Comparison of ENCODE assay signal across 8 cellular contexts in the genomic region with DNA sequence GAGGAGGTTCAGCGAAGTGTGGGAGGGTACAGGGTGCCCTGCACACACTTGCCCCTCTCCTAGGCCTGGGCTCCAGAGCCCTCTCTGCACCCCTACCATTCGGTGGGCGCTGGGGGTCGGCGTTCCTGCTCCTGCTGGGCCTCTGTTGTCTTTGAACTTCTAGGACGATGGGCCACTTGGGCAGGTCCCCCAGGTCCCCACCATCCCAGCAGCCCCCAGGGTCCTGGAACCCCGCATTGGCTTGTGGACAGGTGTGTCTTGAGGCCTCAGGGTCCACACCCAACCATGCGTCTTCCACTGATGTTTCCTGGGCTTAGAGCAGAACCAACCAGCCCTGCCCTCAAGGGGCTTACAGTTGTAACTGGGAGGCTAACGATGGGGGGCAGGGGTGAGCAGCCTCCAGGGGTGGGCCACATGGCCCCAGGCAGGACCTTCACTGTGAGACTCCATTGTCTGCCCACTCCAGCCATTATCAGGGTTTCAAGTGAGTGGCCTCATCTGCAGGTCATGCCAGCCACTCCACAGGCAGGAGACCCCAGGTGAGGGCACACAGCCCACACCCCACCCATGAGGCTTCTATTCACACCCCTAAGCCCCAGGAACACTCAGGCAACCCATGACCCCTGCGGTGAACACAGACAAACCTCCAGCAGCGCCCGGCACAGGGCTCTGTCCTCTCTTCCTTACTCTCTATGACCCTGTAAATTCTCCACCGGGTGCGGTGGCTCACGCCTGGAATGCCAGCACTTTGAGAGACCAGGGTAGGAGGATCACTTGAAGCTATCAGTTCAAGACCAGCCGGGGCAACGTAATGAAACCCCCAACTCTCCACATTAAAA. TPM values are rescaled to one million over a fixed set of nuclear protein-coding genes. Genes with fewer than 3 reads are reported as not detected.
DNase-seq lines count a peak whose midpoint lies in the region; ATAC-seq and TF ChIP-seq lines count a peak whose summit lies in the region.

No MANE protein-coding gene starts in this region.

- no peaks in the 10 kb centered on the region for H3K27me3 ChIP-seq in adrenal gland
- no peaks in the 10 kb centered on the region for H3K27me3 ChIP-seq in right lobe of liver
- no peaks in the 10 kb centered on the region for H3K27me3 ChIP-seq in thyroid gland

- H3K4me1 ChIP-seq in adrenal gland (replicated peaks in 1 of 2) (peaks cover 21 to 24% of the 10 kb centered on the region in 2 donors), right lobe of liver (peaks cover 0 to 43% (median 11%) of the 10 kb centered on the region in 4 donors), thyroid gland (peaks cover 17 to 27% of the 10 kb centered on the region in 2 donors)

- H3K36me3 ChIP-seq in adrenal gland (replicated peaks in 1 of 2) (no peaks in the 10 kb centered on the region), right lobe of liver (no peaks in the 10 kb centered on the region), thyroid gland (no peaks in the 10 kb centered on the region)

- 85 to 90% (median 85%) methylated on average over 13 to 17 of the region's 17 CpGs for WGBS in adrenal gland, 4 donors
- WGBS in right lobe of liver (ENCODE audit: insufficient coverage, low coverage, low lambda C conversion rate, missing lambda C conversion rate) = 75% methylated on average over 3 of the region's 17 CpGs
- 80% methylated on average over 8 of the region's 17 CpGs for WGBS in thyroid gland, 2 donors

- no peak for ATAC-seq in right lobe of liver

- H3K4me3 ChIP-seq in adrenal gland (peak overlapping the region in 1 of 4 donors; percentile 86), right lobe of liver (peak overlapping the region; percentile 83 to 88 (median 86)), thyroid gland (replicated peaks in 1 of 3) (no peak overlapping the region)

- TF ChIP-seq CTCF in adrenal gland (IDR thresholded peaks at IDR 0.05) (no peak), right lobe of liver (IDR thresholded peaks at IDR 0.05) (no peak), thyroid gland (IDR thresholded peaks at IDR 0.05) (no peak)

- peak overlapping the region; percentile 81 to 92 (median 87) for H3K27ac ChIP-seq in adrenal gland
- peak overlapping the region; percentile 75 to 89 (median 88) for H3K27ac ChIP-seq in right lobe of liver
- H3K27ac ChIP-seq in thyroid gland = peak overlapping the region; percentile 42 to 83 (median 73)

- H3K9me3 ChIP-seq in adrenal gland (replicated peaks in 1 of 3) (no peaks in the 10 kb centered on the region), right lobe of liver (no peaks in the 10 kb centered on the region), thyroid gland (no peaks in the 10 kb centered on the region)

- TF ChIP-seq POLR2A in adrenal gland (IDR thresholded peaks at IDR 0.05) (no peak), right lobe of liver (IDR thresholded peaks at IDR 0.05) (no peak), thyroid gland (IDR thresholded peaks at IDR 0.05) (no peak)

- intact Hi-C loops in adrenal gland (cut with DNase I) = loop anchor here in 1 of 2 donors (10.0 kb wide), 1 partner anchor 59 kb away; no protein-coding TSS in a partner anchor
- intact Hi-C loops in right lobe of liver (cut with DNase I) = no loop called here
- intact Hi-C loops in thyroid gland (cut with DNase I) = no loop called here

- peak; percentile 65 for DNase-seq in activated effector memory CD4-positive, alpha-beta T cell treated with anti-CD3 and anti-CD28 coated beads, Interleukin-2, amount 50 U/mL, for 16 hours
- DNase-seq in activated effector memory CD4-positive, alpha-beta T cell treated with Interleukin-2 at 50 U/mL for 16 hours = no peak
- DNase-seq in adrenal gland (peak in 2 of 7 donors; percentile 26 to 42), right lobe of liver (peak in 1 of 3 donors; percentile 29), thyroid gland (no peak), HPDE6-E6E7 (ENCODE audit: extremely low spot score) (no peak), NCI-H2227 (lab: John Stamatoyannopoulos, UW; ENCODE audit: unreplicated experiment) (no peak), amygdala (lab: John Stamatoyannopoulos, UW) (no peak)

RNA-seq across cellular contexts. Expression of a gene that starts 2.0 kb away (rescaled TPM):
- total RNA-seq in adrenal gland (10 to 100 TPM in 7 of 8 donors, 1 to 10 TPM in 1; 7.1 to 28.1 (median 18.3) TPM), right lobe of liver (10 to 100 TPM in 5 of 6 experiments, 1 to 10 TPM in 1; 9.9 to 23.6 (median 10.8) TPM), thyroid gland (1 to 10 TPM; 1.8 to 6.4 (median 3.4) TPM)
- polyA plus RNA-seq in adrenal gland = 10 to 100 TPM in 1 of 3 donors, 1 to 10 TPM in 2; 2.0 to 12.9 (median 6.9) TPM

RNA-seq across cellular contexts. Expression of a gene that starts 17.1 kb away (rescaled TPM):
- total RNA-seq in adrenal gland = 10 to 100 TPM; 14.4 to 98.8 (median 44.5) TPM
- polyA plus RNA-seq in adrenal gland = 100 to 1,000 TPM in 2 of 3 donors, 10 to 100 TPM in 1; 18.4 to 155 (median 150) TPM
- total RNA-seq in right lobe of liver = 10 to 100 TPM in 4 of 6 experiments, 1 to 10 TPM in 2; 8.0 to 17.7 (median 12.6) TPM
- total RNA-seq in thyroid gland = 10 to 100 TPM; 14.0 to 21.8 (median 17.2) TPM

RNA-seq across cellular contexts. Expression of a gene that starts 19.9 kb away (rescaled TPM):
- total RNA-seq in adrenal gland = 100 to 1,000 TPM in 4 of 8 donors, 10 to 100 TPM in 4; 60.1 to 145 (median 99.4) TPM
- polyA plus RNA-seq in adrenal gland = 100 to 1,000 TPM in 2 of 3 donors, 1 to 10 TPM in 1; 2.5 to 235 (median 195) TPM
- total RNA-seq in right lobe of liver = 10 to 100 TPM; 20.4 to 49.5 (median 23.5) TPM
- 100 to 1,000 TPM in 1 of 4 donors, 10 to 100 TPM in 3; 86.8 to 134 (median 91.4) TPM for total RNA-seq in thyroid gland

RNA-seq across cellular contexts. Expression of a gene that starts 39.8 kb away (rescaled TPM):
- total RNA-seq in adrenal gland (10 to 100 TPM in 3 of 8 donors, 1 to 10 TPM in 5; 4.7 to 29.6 (median 9.2) TPM), right lobe of liver (1 to 10 TPM; 1.8 to 5.3 (median 2.7) TPM), thyroid gland (10 to 100 TPM in 2 of 4 donors, 1 to 10 TPM in 2; 4.0 to 14.6 (median 8.3) TPM)
- 1 to 10 TPM in 2 of 3 donors, not detected in 1; 8.1 to 8.3 TPM for polyA plus RNA-seq in adrenal gland

RNA-seq across cellular contexts. Expression of a gene that starts 39.8 kb away (rescaled TPM):
- total RNA-seq in adrenal gland (100 to 1,000 TPM in 3 of 8 donors, 10 to 100 TPM in 5; 47.8 to 192 (median 84.8) TPM), right lobe of liver (10 to 100 TPM; 22.1 to 60.6 (median 24.4) TPM), thyroid gland (100 to 1,000 TPM in 3 of 4 donors, 10 to 100 TPM in 1; 69.5 to 269 (median 137) TPM)
- polyA plus RNA-seq in adrenal gland = 10 to 100 TPM; 13.5 to 43.8 (median 22.7) TPM

Comparison
In these comparisons a context has a peak if more than half of its experiments do, and no peak if none do; other contexts are left out.
1. H3K4me3 ChIP-seq: peak in right lobe of liver (3 of 3); none in thyroid gland (0 of 3).
2. Peak in every context shown above with its lines, with median percentiles within 50 percentile points of each other: H3K27ac ChIP-seq.